In the genomic region with DNA sequence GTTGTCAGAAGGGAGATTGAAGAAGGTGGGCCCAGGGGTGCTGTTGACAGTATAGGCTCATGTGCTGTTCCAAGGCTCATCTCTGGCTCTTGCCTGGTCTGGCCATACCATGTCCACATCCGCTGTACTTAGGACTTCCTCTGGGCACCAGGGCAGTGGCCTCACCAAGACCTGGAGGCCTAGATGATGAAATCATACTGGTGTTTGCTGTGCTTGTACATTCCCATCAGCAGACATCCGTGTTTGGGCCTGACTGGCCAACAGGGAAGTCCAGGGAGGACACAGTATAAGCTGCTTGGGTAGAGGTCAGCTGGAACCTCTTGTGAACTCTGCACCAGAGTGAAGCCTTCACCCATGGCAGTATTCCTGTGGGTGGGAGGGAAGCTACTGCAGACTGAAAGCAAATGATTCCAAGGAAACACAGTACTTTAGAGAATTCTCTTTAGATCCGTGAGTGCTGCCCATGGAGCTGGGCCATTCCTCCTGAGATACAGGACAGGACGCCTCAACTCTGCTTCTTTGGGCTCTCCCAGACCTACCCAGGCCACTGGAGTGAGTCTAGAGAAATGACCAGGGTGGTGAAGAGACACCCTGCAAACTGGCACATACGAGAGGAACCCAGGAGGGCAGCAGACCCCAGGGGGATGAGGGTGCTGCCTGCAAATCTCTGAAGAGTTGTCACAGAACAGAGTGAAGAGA, we compare ENCODE assay signal across 1 cellular context.
A peak's percentile ranks its signal among the peaks of the same experiment; 100 is the strongest.
TF ChIP-seq lines count a peak whose summit lies in the region.

No MANE protein-coding gene starts in this region.

TF ChIP-seq in HepG2, 621 proteins besides CTCF, POLR2A, EP300 and RAD21 (continued from another document and continues in another):
- TF ChIP-seq, protein P1, sequence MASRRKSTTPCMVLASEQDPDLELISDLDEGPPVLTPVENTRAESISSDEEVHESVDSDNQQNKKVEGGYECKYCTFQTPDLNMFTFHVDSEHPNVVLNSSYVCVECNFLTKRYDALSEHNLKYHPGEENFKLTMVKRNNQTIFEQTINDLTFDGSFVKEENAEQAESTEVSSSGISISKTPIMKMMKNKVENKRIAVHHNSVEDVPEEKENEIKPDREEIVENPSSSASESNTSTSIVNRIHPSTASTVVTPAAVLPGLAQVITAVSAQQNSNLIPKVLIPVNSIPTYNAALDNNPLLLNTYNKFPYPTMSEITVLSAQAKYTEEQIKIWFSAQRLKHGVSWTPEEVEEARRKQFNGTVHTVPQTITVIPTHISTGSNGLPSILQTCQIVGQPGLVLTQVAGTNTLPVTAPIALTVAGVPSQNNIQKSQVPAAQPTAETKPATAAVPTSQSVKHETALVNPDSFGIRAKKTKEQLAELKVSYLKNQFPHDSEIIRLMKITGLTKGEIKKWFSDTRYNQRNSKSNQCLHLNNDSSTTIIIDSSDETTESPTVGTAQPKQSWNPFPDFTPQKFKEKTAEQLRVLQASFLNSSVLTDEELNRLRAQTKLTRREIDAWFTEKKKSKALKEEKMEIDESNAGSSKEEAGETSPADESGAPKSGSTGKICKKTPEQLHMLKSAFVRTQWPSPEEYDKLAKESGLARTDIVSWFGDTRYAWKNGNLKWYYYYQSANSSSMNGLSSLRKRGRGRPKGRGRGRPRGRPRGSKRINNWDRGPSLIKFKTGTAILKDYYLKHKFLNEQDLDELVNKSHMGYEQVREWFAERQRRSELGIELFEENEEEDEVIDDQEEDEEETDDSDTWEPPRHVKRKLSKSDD (CRISPR knock-in tag; IDR thresholded peaks at IDR 0.05; ENCODE audit: low read depth): peak; percentile 58; the same call in 1 of the 2 replicates
- peak; percentile 46; the same call in 1 of the 2 replicates for TF ChIP-seq SMC3 (IDR thresholded peaks at IDR 0.05; ENCODE audit: low read length)
- TF ChIP-seq, protein P2, sequence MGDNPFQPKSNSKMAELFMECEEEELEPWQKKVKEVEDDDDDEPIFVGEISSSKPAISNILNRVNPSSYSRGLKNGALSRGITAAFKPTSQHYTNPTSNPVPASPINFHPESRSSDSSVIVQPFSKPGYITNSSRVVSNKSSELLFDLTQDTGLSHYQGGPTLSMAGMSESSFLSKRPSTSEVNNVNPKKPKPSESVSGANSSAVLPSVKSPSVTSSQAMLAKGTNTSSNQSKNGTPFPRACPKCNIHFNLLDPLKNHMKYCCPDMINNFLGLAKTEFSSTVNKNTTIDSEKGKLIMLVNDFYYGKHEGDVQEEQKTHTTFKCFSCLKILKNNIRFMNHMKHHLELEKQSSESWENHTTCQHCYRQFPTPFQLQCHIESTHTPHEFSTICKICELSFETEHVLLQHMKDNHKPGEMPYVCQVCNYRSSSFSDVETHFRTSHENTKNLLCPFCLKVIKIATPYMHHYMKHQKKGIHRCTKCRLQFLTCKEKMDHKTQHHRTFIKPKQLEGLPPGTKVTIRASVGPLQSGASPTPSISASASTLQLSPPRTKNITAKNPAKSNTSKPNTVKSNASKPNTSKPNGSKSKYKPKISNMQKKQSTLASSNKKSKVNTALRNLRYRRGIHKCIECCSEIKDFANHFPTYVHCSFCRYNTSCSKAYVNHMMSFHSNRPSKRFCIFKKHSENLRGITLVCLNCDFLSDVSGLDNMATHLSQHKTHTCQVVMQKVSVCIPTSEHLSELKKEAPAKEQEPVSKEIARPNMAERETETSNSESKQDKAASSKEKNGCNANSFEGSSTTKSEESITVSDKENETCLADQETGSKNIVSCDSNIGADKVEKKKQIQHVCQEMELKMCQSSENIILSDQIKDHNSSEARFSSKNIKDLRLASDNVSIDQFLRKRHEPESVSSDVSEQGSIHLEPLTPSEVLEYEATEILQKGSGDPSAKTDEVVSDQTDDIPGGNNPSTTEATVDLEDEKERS (CRISPR knock-in tag; IDR thresholded peaks at IDR 0.05): peak; percentile 64; the same call in 1 of the 2 replicates
- 0 out of 2 replicates have a peak, but pooled peaks have one; percentile 23 for TF ChIP-seq NKX3-1 (CRISPR knock-in tag; IDR thresholded peaks at IDR 0.05)
- no peak for TF ChIP-seq SRSF4 (IDR thresholded peaks at IDR 0.05; ENCODE audit: low read depth, low read length, poor library complexity, severe bottlenecking)
- TF ChIP-seq ZNF879 (CRISPR knock-in tag; IDR thresholded peaks at IDR 0.05): no peak
- TF ChIP-seq KAT7 (CRISPR knock-in tag; IDR thresholded peaks at IDR 0.05; ENCODE audit: borderline replicate concordance): peak; percentile 24; the same call in 1 of the 2 replicates
- TF ChIP-seq, protein P3, sequence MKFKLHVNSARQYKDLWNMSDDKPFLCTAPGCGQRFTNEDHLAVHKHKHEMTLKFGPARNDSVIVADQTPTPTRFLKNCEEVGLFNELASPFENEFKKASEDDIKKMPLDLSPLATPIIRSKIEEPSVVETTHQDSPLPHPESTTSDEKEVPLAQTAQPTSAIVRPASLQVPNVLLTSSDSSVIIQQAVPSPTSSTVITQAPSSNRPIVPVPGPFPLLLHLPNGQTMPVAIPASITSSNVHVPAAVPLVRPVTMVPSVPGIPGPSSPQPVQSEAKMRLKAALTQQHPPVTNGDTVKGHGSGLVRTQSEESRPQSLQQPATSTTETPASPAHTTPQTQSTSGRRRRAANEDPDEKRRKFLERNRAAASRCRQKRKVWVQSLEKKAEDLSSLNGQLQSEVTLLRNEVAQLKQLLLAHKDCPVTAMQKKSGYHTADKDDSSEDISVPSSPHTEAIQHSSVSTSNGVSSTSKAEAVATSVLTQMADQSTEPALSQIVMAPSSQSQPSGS (CRISPR knock-in tag; IDR thresholded peaks at IDR 0.05): peak; percentile 95
- TF ChIP-seq, protein P4, sequence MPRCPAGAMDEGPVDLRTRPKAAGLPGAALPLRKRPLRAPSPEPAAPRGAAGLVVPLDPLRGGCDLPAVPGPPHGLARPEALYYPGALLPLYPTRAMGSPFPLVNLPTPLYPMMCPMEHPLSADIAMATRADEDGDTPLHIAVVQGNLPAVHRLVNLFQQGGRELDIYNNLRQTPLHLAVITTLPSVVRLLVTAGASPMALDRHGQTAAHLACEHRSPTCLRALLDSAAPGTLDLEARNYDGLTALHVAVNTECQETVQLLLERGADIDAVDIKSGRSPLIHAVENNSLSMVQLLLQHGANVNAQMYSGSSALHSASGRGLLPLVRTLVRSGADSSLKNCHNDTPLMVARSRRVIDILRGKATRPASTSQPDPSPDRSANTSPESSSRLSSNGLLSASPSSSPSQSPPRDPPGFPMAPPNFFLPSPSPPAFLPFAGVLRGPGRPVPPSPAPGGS (CRISPR knock-in tag; IDR thresholded peaks at IDR 0.05): peak; percentile 71; the same call in 1 of the 2 replicates
- TF ChIP-seq ZNF766 (CRISPR knock-in tag; IDR thresholded peaks at IDR 0.05; ENCODE audit: borderline replicate concordance): peak; percentile 40
- TF ChIP-seq, protein P5, sequence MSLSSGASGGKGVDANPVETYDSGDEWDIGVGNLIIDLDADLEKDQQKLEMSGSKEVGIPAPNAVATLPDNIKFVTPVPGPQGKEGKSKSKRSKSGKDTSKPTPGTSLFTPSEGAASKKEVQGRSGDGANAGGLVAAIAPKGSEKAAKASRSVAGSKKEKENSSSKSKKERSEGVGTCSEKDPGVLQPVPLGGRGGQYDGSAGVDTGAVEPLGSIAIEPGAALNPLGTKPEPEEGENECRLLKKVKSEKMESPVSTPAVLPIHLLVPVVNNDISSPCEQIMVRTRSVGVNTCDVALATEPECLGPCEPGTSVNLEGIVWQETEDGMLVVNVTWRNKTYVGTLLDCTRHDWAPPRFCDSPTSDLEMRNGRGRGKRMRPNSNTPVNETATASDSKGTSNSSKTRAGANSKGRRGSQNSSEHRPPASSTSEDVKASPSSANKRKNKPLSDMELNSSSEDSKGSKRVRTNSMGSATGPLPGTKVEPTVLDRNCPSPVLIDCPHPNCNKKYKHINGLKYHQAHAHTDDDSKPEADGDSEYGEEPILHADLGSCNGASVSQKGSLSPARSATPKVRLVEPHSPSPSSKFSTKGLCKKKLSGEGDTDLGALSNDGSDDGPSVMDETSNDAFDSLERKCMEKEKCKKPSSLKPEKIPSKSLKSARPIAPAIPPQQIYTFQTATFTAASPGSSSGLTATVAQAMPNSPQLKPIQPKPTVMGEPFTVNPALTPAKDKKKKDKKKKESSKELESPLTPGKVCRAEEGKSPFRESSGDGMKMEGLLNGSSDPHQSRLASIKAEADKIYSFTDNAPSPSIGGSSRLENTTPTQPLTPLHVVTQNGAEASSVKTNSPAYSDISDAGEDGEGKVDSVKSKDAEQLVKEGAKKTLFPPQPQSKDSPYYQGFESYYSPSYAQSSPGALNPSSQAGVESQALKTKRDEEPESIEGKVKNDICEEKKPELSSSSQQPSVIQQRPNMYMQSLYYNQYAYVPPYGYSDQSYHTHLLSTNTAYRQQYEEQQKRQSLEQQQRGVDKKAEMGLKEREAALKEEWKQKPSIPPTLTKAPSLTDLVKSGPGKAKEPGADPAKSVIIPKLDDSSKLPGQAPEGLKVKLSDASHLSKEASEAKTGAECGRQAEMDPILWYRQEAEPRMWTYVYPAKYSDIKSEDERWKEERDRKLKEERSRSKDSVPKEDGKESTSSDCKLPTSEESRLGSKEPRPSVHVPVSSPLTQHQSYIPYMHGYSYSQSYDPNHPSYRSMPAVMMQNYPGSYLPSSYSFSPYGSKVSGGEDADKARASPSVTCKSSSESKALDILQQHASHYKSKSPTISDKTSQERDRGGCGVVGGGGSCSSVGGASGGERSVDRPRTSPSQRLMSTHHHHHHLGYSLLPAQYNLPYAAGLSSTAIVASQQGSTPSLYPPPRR (CRISPR knock-in tag; IDR thresholded peaks at IDR 0.05; ENCODE audit: borderline replicate concordance): peak; percentile 85
- peak; percentile 79; the same call in 1 of the 2 replicates for TF ChIP-seq ZNF564 (CRISPR knock-in tag; IDR thresholded peaks at IDR 0.05)
- TF ChIP-seq TFAP4 (IDR thresholded peaks at IDR 0.05; ENCODE audit: borderline replicate concordance, low read depth): peak; percentile 91; the same call in 1 of the 2 replicates
- peak; percentile 92 for TF ChIP-seq DPF2 (CRISPR knock-in tag; IDR thresholded peaks at IDR 0.05; ENCODE audit: borderline replicate concordance, low read depth)
- TF ChIP-seq SETDB1 (CRISPR knock-in tag; IDR thresholded peaks at IDR 0.05; ENCODE audit: borderline replicate concordance): no peak
- peak; percentile 65; the same call in 1 of the 2 replicates for TF ChIP-seq ZNF451 (CRISPR knock-in tag; IDR thresholded peaks at IDR 0.05)
- peak; percentile 70 for TF ChIP-seq ATF7 (IDR thresholded peaks at IDR 0.05)
- peak; percentile 96 for TF ChIP-seq ATF7 (CRISPR knock-in tag; IDR thresholded peaks at IDR 0.05)
- TF ChIP-seq NRL (CRISPR knock-in tag; IDR thresholded peaks at IDR 0.05; ENCODE audit: borderline replicate concordance): no peak; the same call in 1 of the 2 replicates
- peak; percentile 58; the same call in 1 of the 2 replicates for TF ChIP-seq MAFF (IDR thresholded peaks at IDR 0.05; ENCODE audit: low read depth, low read length)
- TF ChIP-seq, protein P6, sequence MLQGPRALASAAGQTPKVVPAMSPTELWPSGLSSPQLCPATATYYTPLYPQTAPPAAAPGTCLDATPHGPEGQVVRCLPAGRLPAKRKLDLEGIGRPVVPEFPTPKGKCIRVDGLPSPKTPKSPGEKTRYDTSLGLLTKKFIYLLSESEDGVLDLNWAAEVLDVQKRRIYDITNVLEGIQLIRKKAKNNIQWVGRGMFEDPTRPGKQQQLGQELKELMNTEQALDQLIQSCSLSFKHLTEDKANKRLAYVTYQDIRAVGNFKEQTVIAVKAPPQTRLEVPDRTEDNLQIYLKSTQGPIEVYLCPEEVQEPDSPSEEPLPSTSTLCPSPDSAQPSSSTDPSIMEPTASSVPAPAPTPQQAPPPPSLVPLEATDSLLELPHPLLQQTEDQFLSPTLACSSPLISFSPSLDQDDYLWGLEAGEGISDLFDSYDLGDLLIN (CRISPR knock-in tag; IDR thresholded peaks at IDR 0.05; ENCODE audit: borderline replicate concordance): peak; percentile 59; the same call in 1 of the 2 replicates
- TF ChIP-seq, protein P7, sequence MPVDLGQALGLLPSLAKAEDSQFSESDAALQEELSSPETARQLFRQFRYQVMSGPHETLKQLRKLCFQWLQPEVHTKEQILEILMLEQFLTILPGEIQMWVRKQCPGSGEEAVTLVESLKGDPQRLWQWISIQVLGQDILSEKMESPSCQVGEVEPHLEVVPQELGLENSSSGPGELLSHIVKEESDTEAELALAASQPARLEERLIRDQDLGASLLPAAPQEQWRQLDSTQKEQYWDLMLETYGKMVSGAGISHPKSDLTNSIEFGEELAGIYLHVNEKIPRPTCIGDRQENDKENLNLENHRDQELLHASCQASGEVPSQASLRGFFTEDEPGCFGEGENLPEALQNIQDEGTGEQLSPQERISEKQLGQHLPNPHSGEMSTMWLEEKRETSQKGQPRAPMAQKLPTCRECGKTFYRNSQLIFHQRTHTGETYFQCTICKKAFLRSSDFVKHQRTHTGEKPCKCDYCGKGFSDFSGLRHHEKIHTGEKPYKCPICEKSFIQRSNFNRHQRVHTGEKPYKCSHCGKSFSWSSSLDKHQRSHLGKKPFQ (CRISPR knock-in tag; IDR thresholded peaks at IDR 0.05; ENCODE audit: insufficient replicate concordance): peak; percentile 35
- TF ChIP-seq SRSF1 (optimal IDR thresholded peaks at IDR 0.05; ENCODE audit: low read depth, low read length): no peak
- peak; percentile 86; the same call in 1 of the 2 replicates for TF ChIP-seq CCDC6 (CRISPR knock-in tag; IDR thresholded peaks at IDR 0.05)
- TF ChIP-seq EED (CRISPR knock-in tag; IDR thresholded peaks at IDR 0.05): no peak
- TF ChIP-seq BRCA1 (CRISPR knock-in tag; IDR thresholded peaks at IDR 0.05): 0 out of 2 replicates have a peak, but pooled peaks have one; percentile 67
- peak; percentile 94 for TF ChIP-seq RARA (CRISPR knock-in tag; IDR thresholded peaks at IDR 0.05)
- no peak for TF ChIP-seq ZBTB39 (CRISPR knock-in tag; IDR thresholded peaks at IDR 0.05)
- TF ChIP-seq ZNF678 (CRISPR knock-in tag; IDR thresholded peaks at IDR 0.05): 0 out of 2 replicates have a peak, but pooled peaks have one; percentile 22
- TF ChIP-seq ZNF430 (CRISPR knock-in tag; IDR thresholded peaks at IDR 0.05): peak; percentile 87; the same call in 1 of the 2 replicates
- TF ChIP-seq SOX5 (CRISPR knock-in tag; IDR thresholded peaks at IDR 0.05; ENCODE audit: borderline replicate concordance): peak; percentile 78
- peak; percentile 82 for TF ChIP-seq ELF1 (CRISPR knock-in tag; IDR thresholded peaks at IDR 0.05)
- peak; percentile 67 for TF ChIP-seq SP4 (CRISPR knock-in tag; IDR thresholded peaks at IDR 0.05)
